Comparison of ENCODE assay signal across 8 cellular contexts in genomic region chr9:126558051-126558665, GRCh38. TPM values are rescaled to one million over a fixed set of nuclear protein-coding genes. Genes with fewer than 3 reads are reported as not detected.
DNase-seq lines count a peak whose midpoint lies in the region; ATAC-seq, FAIRE-seq and TF ChIP-seq lines count a peak whose summit lies in the region.

No MANE protein-coding gene starts in this region.

- no peaks in the 10 kb centered on the region for H3K36me3 ChIP-seq in endothelial cell of umbilical vein (ENCODE audit: control insufficient read depth in 2 of 2, extremely low read depth in 1 of 2, insufficient read depth in 2 of 2, low read length in 2 of 2)

- no TSS peak for BruUV-seq in endothelial cell of umbilical vein (replicated peaks; lab: Mats Ljungman, UMichigan)

- H3K27ac ChIP-seq in endothelial cell of umbilical vein (ENCODE audit: insufficient read depth, low read depth, low read length), result no peak overlapping the region

- POLR2A ChIA-PET in AG04449 (lab: Yijun Ruan, JAX), result no interaction called here
- POLR2A ChIA-PET in endothelial cell of umbilical vein (lab: Charles Lee), result no interaction called here

- DNase-seq in AG04449 (ENCODE audit: low read depth, low spot score), result no peak
- peak; percentile 85 for DNase-seq in GM20000 (ENCODE audit: low spot score)
- peak; percentile 3 to 43 for DNase-seq in NCI-H526 (lab: John Stamatoyannopoulos, UW)
- peak; percentile 30 to 54 for DNase-seq in activated CD8-positive, alpha-beta memory T cell treated with anti-CD3 and anti-CD28 coated beads for 4 hours (ENCODE audit: low read depth in 2 of 2)
- DNase-seq in endothelial cell of umbilical vein (ENCODE audit: low read depth, low spot score), result peak; percentile 46
- DNase-seq in myocyte (ENCODE audit: low read depth), result peak; percentile 56
- peak; percentile 18 to 20 for DNase-seq in stimulated activated CD8-positive, alpha-beta memory T cell treated with anti-CD3 and anti-CD28 coated beads, Interleukin-7, amount 100 ng/mL, for 48 hours (ENCODE audit: extremely low read depth in 1 of 2, low read depth in 1 of 2)

- dilution Hi-C loops in endothelial cell of umbilical vein (cut with MboI; ENCODE audit: extremely low pct_ligation_motif_present, low sequenced_read_pairs), result no loop called here

- H4K20me1 ChIP-seq in endothelial cell of umbilical vein (replicated peaks; ENCODE audit: control insufficient read depth, extremely low read depth, insufficient read depth, low read length), result no peaks in the 10 kb centered on the region

- no peak overlapping the region for H3K9ac ChIP-seq in endothelial cell of umbilical vein (replicated peaks; ENCODE audit: extremely low read depth, insufficient read depth, low read length)

- H3K9me3 ChIP-seq in endothelial cell of umbilical vein (replicated peaks; ENCODE audit: control insufficient read depth, insufficient read depth, low read length), result no peaks in the 10 kb centered on the region

- TF ChIP-seq POLR2A in endothelial cell of umbilical vein (IDR thresholded peaks at IDR 0.05; ENCODE audit: low read depth, low read length), result no peak

- CTCF ChIA-PET in AG04449 (lab: Yijun Ruan, JAX), result interaction anchor here (0.6 to 10.5 kb wide), 31 partner anchors 9 to 1045 kb away, joined by 3 to 269 read pairs (median 6); no protein-coding TSS in a partner anchor
- CTCF ChIA-PET in endothelial cell of umbilical vein (lab: Charles Lee), result interaction anchor here (0.6 to 4.0 kb wide), 20 partner anchors 8 to 72 kb away, joined by 3 to 126 read pairs (median 5); no protein-coding TSS in a partner anchor

- no peak for ATAC-seq in GM21619 (IDR thresholded peaks at IDR 0.05; ENCODE audit: unreplicated experiment)

- H3K9me1 ChIP-seq in endothelial cell of umbilical vein (replicated peaks; ENCODE audit: control insufficient read depth, extremely low read depth, insufficient read depth, low read length), result no peaks in the 10 kb centered on the region

- H3K4me3 ChIP-seq in AG04449 (ENCODE audit: low read depth, low read length) (no peak overlapping the region), endothelial cell of umbilical vein (replicated peaks in 1 of 3; ENCODE audit: insufficient read depth in 1 of 3, low read depth in 1 of 3, low read length in 3 of 3) (no peak overlapping the region)

- H3K27me3 ChIP-seq in endothelial cell of umbilical vein (ENCODE audit: control insufficient read depth in 2 of 2, insufficient read depth in 2 of 2, low read length in 2 of 2), result peaks cover 5 to 14% of the 10 kb centered on the region in 2 experiments

- no peak overlapping the region for H2AFZ ChIP-seq in endothelial cell of umbilical vein (ENCODE audit: low read depth, low read length)

- FAIRE-seq in endothelial cell of umbilical vein (lab: Jason Lieb, UNC), result no peak

- TF ChIP-seq CTCF in AG04449 (IDR thresholded peaks at IDR 0.05; ENCODE audit: insufficient read depth, low read length, missing control alignments) (peak; percentile 92), GM20000 (IDR thresholded peaks at IDR 0.05; ENCODE audit: extremely low read depth, missing control alignments) (peak; percentile 98), endothelial cell of umbilical vein (IDR thresholded peaks at IDR 0.05; ENCODE audit: extremely low read depth in 1 of 2, insufficient read depth in 1 of 2, low read depth in 1 of 2, low read length in 2 of 2) (peak; percentile 91 to 95)

- intact Hi-C loops in endothelial cell of umbilical vein (cut with micrococcal nuclease), result loop anchor here (1.0 kb wide), 2 partner anchors 44 to 57 kb away; no protein-coding TSS in a partner anchor

- no peaks in the 10 kb centered on the region for H3K79me2 ChIP-seq in endothelial cell of umbilical vein (ENCODE audit: control insufficient read depth, insufficient read depth, low read length)

- no peak overlapping the region for H3K4me2 ChIP-seq in endothelial cell of umbilical vein (ENCODE audit: insufficient read depth, low read length)

- H3K4me1 ChIP-seq in endothelial cell of umbilical vein (ENCODE audit: control insufficient read depth, extremely low read depth, insufficient read depth, low read length), result no peaks in the 10 kb centered on the region

TF ChIP-seq in endothelial cell of umbilical vein, 7 proteins besides CTCF, POLR2A, EP300 and RAD21:
- TF ChIP-seq FOS (IDR thresholded peaks at IDR 0.05; ENCODE audit: borderline replicate concordance, insufficient read depth, low read length), result no peak
- no peak for TF ChIP-seq MAX (IDR thresholded peaks at IDR 0.05; ENCODE audit: insufficient read depth, insufficient read length)
- no peak for TF ChIP-seq EZH2 (IDR thresholded peaks at IDR 0.05; ENCODE audit: borderline replicate concordance, low read depth, low read length, severe bottlenecking)
- no peak for TF ChIP-seq JUN (IDR thresholded peaks at IDR 0.05; ENCODE audit: borderline replicate concordance, insufficient read depth, insufficient read length, low read depth)
- no peak for TF ChIP-seq MYC (IDR thresholded peaks at IDR 0.05; ENCODE audit: low read depth, low read length)
- no peak for TF ChIP-seq GATA2 (IDR thresholded peaks at IDR 0.05; ENCODE audit: insufficient read depth, insufficient read length, low read depth, low read length)
- no peak for TF ChIP-seq POLR2AphosphoS5 (IDR thresholded peaks at IDR 0.05; ENCODE audit: insufficient read depth, low read depth, low read length)

RNA-seq across cellular contexts. Expression of gene LMX1B, which starts 55.6 kb away (rescaled TPM):
- total RNA-seq in endothelial cell of umbilical vein (not detected in 2 replicates), myocyte (not detected in 2 replicates)
- not detected in 2 replicates for polyA plus RNA-seq in endothelial cell of umbilical vein
- polyA plus RNA-seq in endothelial cell of umbilical vein (2011; cell fraction: cytosol; rRNA removed), result not detected in 2 replicates
- polyA plus RNA-seq in endothelial cell of umbilical vein (2011; cell fraction: nucleus; rRNA removed), result not detected in 2 replicates
- polyA plus RNA-seq in endothelial cell of umbilical vein (2012), result not detected in 2 replicates
- polyA minus RNA-seq in endothelial cell of umbilical vein, result not detected in 2 replicates
- not detected for polyA minus RNA-seq in endothelial cell of umbilical vein (2011; cell fraction: cytosol; rRNA and poly(A)+ RNA removed)
- not detected in 2 replicates for polyA minus RNA-seq in endothelial cell of umbilical vein (2011; cell fraction: nucleus; rRNA and poly(A)+ RNA removed)
- polyA plus RNA-seq in myocyte (2012), result not detected
